ENCODE assay signal across 8 cellular contexts in the genomic region with DNA sequence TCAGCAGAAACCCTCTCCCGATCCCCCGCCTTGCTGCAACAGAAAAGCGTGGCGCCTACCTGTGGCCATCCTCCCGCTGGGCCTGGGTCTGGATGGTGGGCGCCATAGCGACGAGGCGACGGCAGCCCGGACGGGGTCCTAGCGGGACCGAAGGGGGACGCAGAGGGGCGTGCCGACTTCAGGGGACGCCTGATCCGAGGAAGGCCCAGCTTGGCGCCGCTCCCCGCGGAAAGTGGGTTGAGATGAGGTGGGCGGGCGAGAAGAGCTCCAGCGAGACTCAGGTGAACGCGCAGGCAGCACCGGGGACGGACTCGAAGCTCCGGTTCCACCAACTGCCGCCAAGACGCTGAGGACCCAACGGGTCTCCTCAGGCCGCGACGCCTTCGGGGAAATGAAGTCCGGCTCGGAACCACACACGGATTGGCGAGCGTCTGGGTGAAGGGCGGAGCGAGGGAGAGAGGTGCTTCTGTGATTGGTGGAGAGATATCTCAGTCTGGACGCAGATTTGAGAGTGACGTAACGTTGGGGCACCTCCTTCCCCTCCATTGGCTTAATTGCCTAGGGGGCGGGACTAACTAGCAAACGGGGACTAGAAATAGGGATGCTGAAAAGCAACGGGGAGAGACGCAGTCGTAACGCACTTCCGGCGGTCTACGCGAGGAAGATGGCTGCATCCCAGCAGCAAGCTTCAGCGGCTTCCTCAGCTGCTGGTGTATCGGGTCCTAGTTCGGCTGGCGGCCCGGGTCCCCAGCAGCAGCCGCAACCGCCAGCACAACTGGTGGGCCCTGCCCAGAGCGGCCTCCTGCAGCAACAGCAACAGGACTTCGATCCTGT. TPM values are rescaled to one million over a fixed set of nuclear protein-coding genes. Genes with fewer than 3 reads are reported as not detected.
DNase-seq lines count a peak whose midpoint lies in the region; ATAC-seq, FAIRE-seq and TF ChIP-seq lines count a peak whose summit lies in the region.

A gene with protein sequence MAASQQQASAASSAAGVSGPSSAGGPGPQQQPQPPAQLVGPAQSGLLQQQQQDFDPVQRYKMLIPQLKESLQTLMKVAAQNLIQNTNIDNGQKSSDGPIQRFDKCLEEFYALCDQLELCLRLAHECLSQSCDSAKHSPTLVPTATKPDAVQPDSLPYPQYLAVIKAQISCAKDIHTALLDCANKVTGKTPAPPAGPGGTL (plus strand): TSS at position 620 of the 834 bp plus-strand sequence. CDS start 45 bp downstream, at position 665.
Gene PAF1 (minus strand): TSS at position 348 of the 834 bp plus-strand sequence. CDS start 242 bp downstream, at position 106.

- ATAC-seq in GM18499 (IDR thresholded peaks at IDR 0.05; ENCODE audit: insufficient read depth, unreplicated experiment) (peak; percentile 81), HG02943 (IDR thresholded peaks at IDR 0.05; ENCODE audit: low read depth, unreplicated experiment) (peak; percentile 88), psoas muscle (peak; percentile 95 to 97 (median 96))

- H3K27me3 ChIP-seq in right atrium auricular region: no peaks in the 10 kb centered on the region
- no peaks in the 10 kb centered on the region for H3K27me3 ChIP-seq in psoas muscle (ENCODE audit: insufficient read depth in 3 of 3, low read length in 2 of 3)

- intact Hi-C loops in T-helper 2 cell treated with Interferon-gamma antibody and Interleukin-4, amounts not matched to agents 100 ng/mL and 5 ng/mL, for 36 hours (cut with micrococcal nuclease): loop anchor here (1.0 kb wide), 5 partner anchors 21 to 89 kb away; partner anchors contain the start of genes PLEKHG2, SAMD4B and TIMM50
- intact Hi-C loops in psoas muscle (cut with DNase I): loop anchor here (2.0 to 5.0 kb wide), 2 partner anchors 44 to 49 kb away; partner anchors contain the start of genes RPS16 (in 1 of the 2) and SAMD4B (in 1 of the 2)

- DNase-seq in NCI-H187 treated with DMSO at 0.1 percent for 48 hours (lab: John Stamatoyannopoulos, UW): peak; percentile 100
- peak; percentile 71 to 100 (median 97) for DNase-seq in anterior cingulate cortex (lab: John Stamatoyannopoulos, UW)
- peak; percentile 99 for DNase-seq in right atrium auricular region (ENCODE audit: low spot score)
- DNase-seq in psoas muscle: peak; percentile 96 to 99
- peak; percentile 99 for DNase-seq in urothelium cell line (ENCODE audit: low spot score)

- H3K4me3 ChIP-seq in right atrium auricular region (peak within 1 kb of the TSS; percentile 88 to 98), psoas muscle (peak within 1 kb of the TSS; percentile 77)

- no peaks in the 10 kb centered on the region for H3K9me3 ChIP-seq in right atrium auricular region
- H3K9me3 ChIP-seq in psoas muscle: no peaks in the 10 kb centered on the region

- H3K27ac ChIP-seq in right atrium auricular region (peak within 1 kb of the TSS; percentile 95 to 99), psoas muscle (peak within 1 kb of the TSS; percentile 89)

- peaks cover 0 to 19% of the 10 kb centered on the region in 2 donors for H3K4me1 ChIP-seq in right atrium auricular region
- H3K4me1 ChIP-seq in psoas muscle: peaks cover 18% of the 10 kb centered on the region

- no peak for TF ChIP-seq CTCF in right atrium auricular region (IDR thresholded peaks at IDR 0.05)
- TF ChIP-seq CTCF in psoas muscle (IDR thresholded peaks at IDR 0.05): no peak

- peak; percentile 97 for FAIRE-seq in urothelium cell line (lab: Jason Lieb, UNC)

- WGBS in psoas muscle, 3 donors: 0% methylated on average over 65 to 68 of the region's 68 CpGs

- H3K36me3 ChIP-seq in right atrium auricular region (peaks cover 50% of the 10 kb centered on the region), psoas muscle (ENCODE audit: insufficient read depth in 1 of 2, low read depth in 1 of 2) (peaks cover 0 to 67% of the 10 kb centered on the region in 2 donors)

RNA-seq across cellular contexts. Expression of the first gene that starts in this region (rescaled TPM):
- 35.3 and 35.8 TPM in 2 replicates for total RNA-seq in T-helper 2 cell treated with Interferon-gamma antibody and Interleukin-4, amounts not matched to agents 100 ng/mL and 5 ng/mL, for 36 hours
- 10 to 100 TPM; 29.9 to 32.3 TPM for total RNA-seq in right atrium auricular region
- 10 to 100 TPM; 25.0 to 33.6 (median 30.2) TPM for total RNA-seq in psoas muscle
- 10 to 100 TPM; 25.0 to 51.7 (median 26.9) TPM for polyA plus RNA-seq in psoas muscle

RNA-seq across cellular contexts. Expression of gene PAF1, which starts in this region (rescaled TPM):
- total RNA-seq in T-helper 2 cell treated with Interferon-gamma antibody and Interleukin-4, amounts not matched to agents 100 ng/mL and 5 ng/mL, for 36 hours: 43.9 and 46.7 TPM in 2 replicates
- total RNA-seq in right atrium auricular region (10 to 100 TPM; 34.8 to 54.3 TPM), psoas muscle (10 to 100 TPM; 33.7 to 38.0 (median 34.6) TPM)
- 10 to 100 TPM; 34.1 to 58.0 (median 37.6) TPM for polyA plus RNA-seq in psoas muscle

Comparison
In these comparisons a context has a peak if more than half of its experiments do, and no peak if none do; other contexts are left out.
1. Peak in every context shown above with its lines: DNase-seq, ATAC-seq, H3K4me3 ChIP-seq and H3K27ac ChIP-seq.